In the genomic region with DNA sequence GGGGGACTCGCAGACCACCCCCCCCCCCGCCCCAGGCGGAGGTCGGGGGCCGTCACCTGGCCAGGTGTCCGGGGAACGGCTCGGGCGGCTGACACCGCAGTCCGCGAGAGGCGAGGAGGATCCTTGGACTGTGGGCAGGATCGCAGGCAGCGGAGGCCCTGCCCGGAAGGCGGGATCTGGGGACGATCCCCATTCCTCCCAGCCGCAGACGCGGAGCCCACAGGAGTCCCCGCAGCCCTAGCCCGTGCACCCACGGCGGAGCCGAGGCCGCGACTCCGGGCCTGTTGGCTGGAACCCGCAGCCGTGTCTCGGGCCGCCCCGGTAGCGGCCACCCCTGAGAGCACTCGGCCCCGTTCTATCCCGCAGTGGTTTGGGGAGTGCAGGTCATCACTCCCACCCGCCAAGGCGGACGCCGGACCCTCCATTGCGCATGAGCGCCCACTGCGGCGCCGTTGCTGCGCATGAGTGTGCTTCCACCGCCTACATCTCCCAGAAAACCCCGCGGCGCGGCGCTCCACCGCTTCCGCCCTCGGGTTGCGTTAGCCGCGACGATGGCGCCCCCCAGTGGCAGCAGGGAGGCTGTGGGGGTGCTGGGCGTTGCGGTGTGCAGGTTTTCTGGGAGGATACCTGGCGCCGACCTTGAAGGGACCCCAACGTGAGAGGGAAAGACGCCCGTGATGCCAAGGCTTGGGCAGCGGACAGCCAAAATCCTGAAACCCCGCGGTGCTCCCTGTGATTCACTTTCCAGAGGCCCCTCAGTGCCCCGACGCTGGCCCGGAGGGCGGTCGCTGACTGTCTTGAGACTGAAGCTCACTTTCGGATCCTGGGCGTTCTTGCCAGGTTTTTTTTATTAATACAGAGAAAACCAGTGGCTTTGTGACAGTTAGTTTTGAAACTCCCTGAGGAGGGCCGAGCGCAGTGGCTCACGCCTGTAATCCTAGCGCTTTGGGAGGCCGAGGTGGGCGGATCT, we compare ENCODE assay signal across 8 cellular contexts. TPM values are rescaled to one million over a fixed set of nuclear protein-coding genes. Genes with fewer than 3 reads are reported as not detected.
DNase-seq lines count a peak whose midpoint lies in the region; ATAC-seq and TF ChIP-seq lines count a peak whose summit lies in the region.

No MANE protein-coding gene starts in this region.

- peak overlapping the region; percentile 22 for H3K4me3 Mint-ChIP-seq in Caco-2 (ENCODE audit: unreplicated experiment)
- H3K4me3 Mint-ChIP-seq in nephron progenitor cell, result peak overlapping the region; percentile 87

- H3K4me1 ChIP-seq in Caco-2, result peaks cover 7% of the 10 kb centered on the region

- H3K27me3 ChIP-seq in Caco-2 (replicated peaks; ENCODE audit: control insufficient read depth, insufficient read depth, low read length), result no peaks in the 10 kb centered on the region

- peak overlapping the region; percentile 22 for H3K4me3 ChIP-seq in Caco-2 (ENCODE audit: low read depth, low read length)
- H3K4me3 ChIP-seq in fibroblast of villous mesenchyme (ENCODE audit: low read depth, low read length), result peak overlapping the region; percentile 92

- H3K27ac Mint-ChIP-seq in Caco-2 (ENCODE audit: unreplicated experiment), result no peak overlapping the region
- H3K27ac Mint-ChIP-seq in nephron progenitor cell, result peak overlapping the region; percentile 90

- H3K27me3 Mint-ChIP-seq in Caco-2 (ENCODE audit: insufficient read depth, unreplicated experiment) (no peaks in the 10 kb centered on the region), nephron progenitor cell (ENCODE audit: low read depth, poor library complexity) (peaks cover 3% of the 10 kb centered on the region)

- H3K4me1 Mint-ChIP-seq in Caco-2 (ENCODE audit: low read depth, unreplicated experiment), result no peaks in the 10 kb centered on the region
- peaks cover 7% of the 10 kb centered on the region for H3K4me1 Mint-ChIP-seq in nephron progenitor cell

- ATAC-seq in GM21360 (IDR thresholded peaks at IDR 0.05; ENCODE audit: unreplicated experiment), result peak; percentile 77
- ATAC-seq in stimulated activated naive CD8-positive, alpha-beta T cell treated with anti-CD3 and anti-CD28 coated beads, Interleukin-15, Interleukin-2, amounts not matched to agents 100 U/mL and 50 U/mL, for 24 hours, result peak; percentile 85

- no TSS peak for BruUV-seq in Caco-2 (replicated peaks; lab: Mats Ljungman, UMichigan)

- TF ChIP-seq CTCF in Caco-2 (IDR thresholded peaks at IDR 0.05; ENCODE audit: insufficient read depth in 1 of 2, low read depth in 1 of 2, low read length in 1 of 2, severe bottlenecking in 1 of 2, unreplicated experiment in 1 of 2) (peak; percentile 2 to 34), fibroblast of villous mesenchyme (IDR thresholded peaks at IDR 0.05; ENCODE audit: insufficient read depth, low read depth, low read length) (peak; percentile 97), nephron progenitor cell (IDR thresholded peaks at IDR 0.05) (peak; percentile 98)

- DNase-seq in Caco-2, result peak; percentile 66 to 68
- peak; percentile 94 for DNase-seq in HuH-7 (ENCODE audit: low spot score)
- peak; percentile 93 for DNase-seq in RPMI7951 (ENCODE audit: low read depth)
- peak; percentile 99 for DNase-seq in activated gamma-delta T cell treated with Interleukin-2 at 50 U/mL for 16 hours
- DNase-seq in fibroblast of villous mesenchyme (ENCODE audit: low read depth), result peak; percentile 93
- peak; percentile 99 for DNase-seq in nephron progenitor cell
- peak; percentile 100 for DNase-seq in stimulated activated naive CD8-positive, alpha-beta T cell treated with anti-CD3 and anti-CD28 coated beads, Interleukin-15, Interleukin-2, amounts not matched to agents 100 U/mL and 50 U/mL, for 24 hours

- H3K36me3 Mint-ChIP-seq in Caco-2 (ENCODE audit: insufficient read depth, unreplicated experiment) (peaks cover 28% of the 10 kb centered on the region), nephron progenitor cell (ENCODE audit: low read depth) (peaks cover 37% of the 10 kb centered on the region)

- H3K36me3 ChIP-seq in Caco-2 (ENCODE audit: control insufficient read depth, insufficient read depth, low read length), result no peaks in the 10 kb centered on the region

- H3K9me3 Mint-ChIP-seq in Caco-2 (ENCODE audit: unreplicated experiment), result peaks cover 51% of the 10 kb centered on the region
- peaks cover 84% of the 10 kb centered on the region for H3K9me3 Mint-ChIP-seq in nephron progenitor cell

- intact Hi-C loops in Caco-2 (cut with micrococcal nuclease; ENCODE audit: unreplicated experiment), result no loop called here

- CTCF ChIA-PET in Caco-2 (lab: Charles Lee), result no interaction called here

- H3K9me3 ChIP-seq in Caco-2, result peaks cover 68% of the 10 kb centered on the region

- POLR2A ChIA-PET in Caco-2 (lab: Charles Lee), result no interaction called here

RNA-seq across cellular contexts. Expression of gene ZNF329, which starts 4.4 kb away (rescaled TPM):
- total RNA-seq in Caco-2 (2022) (4.4 and 5.4 TPM in 2 replicates), fibroblast of villous mesenchyme (9.7 and 14.2 TPM in 2 replicates)
- total RNA-seq in RPMI7951 (2014; rRNA removed; shearing (Covaris generic)), result 6.8 and 9.4 TPM in 2 replicates

RNA-seq across cellular contexts. Expression of gene ZNF274, which starts 27.9 kb away (rescaled TPM):
- total RNA-seq in Caco-2 (2022) (19.9 and 21.6 TPM in 2 replicates), fibroblast of villous mesenchyme (12.9 and 17.7 TPM in 2 replicates)
- 22.7 and 23.7 TPM in 2 replicates for total RNA-seq in RPMI7951 (2014; rRNA removed; shearing (Covaris generic))

RNA-seq across cellular contexts. Expression of gene ZSCAN18, which starts 56.9 kb away (rescaled TPM):
- total RNA-seq in Caco-2 (2022) (not detected in 2 replicates), fibroblast of villous mesenchyme (10.6 and 16.0 TPM in 2 replicates)
- total RNA-seq in RPMI7951 (2014; rRNA removed; shearing (Covaris generic)), result 1.8 and 3.0 TPM in 2 replicates

Comparison
In these comparisons a context has a peak if more than half of its experiments do, and no peak if none do; other contexts are left out.
1. Peak in every context shown above with its lines: DNase-seq, ATAC-seq and H3K4me3 ChIP-seq.
2. CTCF ChIP-seq: peak in every context shown above with its lines; median percentile 98 in nephron progenitor cell; 97 in fibroblast of villous mesenchyme; 18 in Caco-2.